ENCODE assay signal across 16 cellular contexts in genomic region chr5:138515571-138516275, GRCh38. TPM values are rescaled to one million over a fixed set of nuclear protein-coding genes. Genes with fewer than 3 reads are reported as not detected.
DNase-seq lines count a peak whose midpoint lies in the region; ATAC-seq and TF ChIP-seq lines count a peak whose summit lies in the region.
"Had no signal": no experiment of that assay in that cellular context is flagged by ENCODE, and none has a peak within 500 bp of the region (broad histone marks: within the 10 kb centered on the region; RNA-seq: fewer than 3 reads in every experiment).

No MANE protein-coding gene starts in this region.

- H3K27me3 Mint-ChIP-seq in MCF 10A (ENCODE audit: insufficient read depth, unreplicated experiment) = no peaks in the 10 kb centered on the region

- H3K4me3 ChIP-seq in breast epithelium = no peak overlapping the region
- no peak overlapping the region for H3K4me3 ChIP-seq in HCT116 (replicated peaks in 1 of 2; ENCODE audit: low read depth in 1 of 2, low read length in 2 of 2)
- no peak overlapping the region for H3K4me3 ChIP-seq in lower lobe of right lung
- H3K4me3 ChIP-seq in upper lobe of right lung = no peak overlapping the region

- peak overlapping the region; percentile 59 for H3K27ac Mint-ChIP-seq in MCF 10A (ENCODE audit: low read depth, unreplicated experiment)
- H3K27ac Mint-ChIP-seq: H9 had no signal

- no peaks in the 10 kb centered on the region for H3K9me2 ChIP-seq in HCT116 (ENCODE audit: insufficient read depth)

- no peaks in the 10 kb centered on the region for H3K27me3 ChIP-seq in breast epithelium
- H3K27me3 ChIP-seq in HCT116 (ENCODE audit: insufficient read depth, low read length) = no peaks in the 10 kb centered on the region
- H3K27me3 ChIP-seq in lower lobe of right lung (ENCODE audit: low read depth) = no peaks in the 10 kb centered on the region
- H3K27me3 ChIP-seq in upper lobe of right lung = no peaks in the 10 kb centered on the region
- H3K27me3 ChIP-seq: BE2C had no signal

- peaks cover 98% of the 10 kb centered on the region for H3K36me3 Mint-ChIP-seq in MCF 10A (ENCODE audit: insufficient read depth, unreplicated experiment)

- no peak for ATAC-seq in HCT116
- ATAC-seq in lower lobe of right lung = peak; percentile 74 to 89
- ATAC-seq in upper lobe of right lung = peak; percentile 73
- no peak for ATAC-seq in GM21529 (IDR thresholded peaks at IDR 0.05; ENCODE audit: unreplicated experiment)

- H3K4me3 Mint-ChIP-seq in MCF 10A (ENCODE audit: unreplicated experiment) = no peak overlapping the region
- H3K4me3 Mint-ChIP-seq: H9 had no signal

- peaks cover 16% of the 10 kb centered on the region for H3K4me1 Mint-ChIP-seq in MCF 10A (ENCODE audit: insufficient read depth, unreplicated experiment)
- H3K4me1 Mint-ChIP-seq: H9 had no signal

- H3K4me1 ChIP-seq in breast epithelium (no peaks in the 10 kb centered on the region), HCT116 (ENCODE audit: control insufficient read depth in 1 of 2, insufficient read depth in 2 of 2, low read length in 2 of 2) (no peaks in the 10 kb centered on the region), lower lobe of right lung (peaks cover 16% of the 10 kb centered on the region), upper lobe of right lung (no peaks in the 10 kb centered on the region)
- H3K4me1 ChIP-seq: BE2C had no signal

- BruUV-seq in MCF 10A (replicated peaks; lab: Mats Ljungman, UMichigan) (no TSS peak), HCT116 (replicated peaks; lab: Mats Ljungman, UMichigan) (TSS peak; percentile 16)

- H3K79me2 ChIP-seq in HCT116 (ENCODE audit: insufficient read depth, low read length) = peaks cover 93% of the 10 kb centered on the region

- H3K9me3 ChIP-seq in breast epithelium (no peaks in the 10 kb centered on the region), HCT116 (ENCODE audit: control insufficient read depth in 1 of 2, insufficient read depth in 1 of 2, low read depth in 1 of 2, low read length in 2 of 2) (no peaks in the 10 kb centered on the region), lower lobe of right lung (no peaks in the 10 kb centered on the region), upper lobe of right lung (no peaks in the 10 kb centered on the region)
- H3K9me3 ChIP-seq: BE2C had no signal

- no peak for DNase-seq in MCF 10A (ENCODE audit: unreplicated experiment)
- no peak for DNase-seq in breast epithelium (ENCODE audit: low spot score in 2 of 2)
- no peak for DNase-seq in HCT116 (ENCODE audit: low read depth, low spot score)
- no peak for DNase-seq in lower lobe of right lung
- DNase-seq in upper lobe of right lung = no peak
- DNase-seq in activated naive CD4-positive, alpha-beta T cell (lab: John Stamatoyannopoulos, UW) = no peak
- DNase-seq: BE2C, H9, MM.1S, NCI-H1048, NCI-H1417 treated with DMSO at 0.1 percent for 48 hours, NCI-H187, NCI-H2107, NCI-H69, SHP77 treated with DMSO at 0.1 percent for 48 hours had no signal

- CTCF ChIA-PET in MCF 10A (lab: Yijun Ruan, JAX) (interaction anchor here (0.6 to 8.1 kb wide), 4 partner anchors 11 to 161 kb away, joined by 3 to 55 read pairs (median 14); no protein-coding TSS in a partner anchor), HCT116 (lab: Charles Lee) (no interaction called here)

- intact Hi-C loops in MCF 10A (cut with micrococcal nuclease) = no loop called here
- intact Hi-C loops in breast epithelium (cut with DNase I; ENCODE audit: low total_unique reads) = loop anchor here (10.0 kb wide), 1 partner anchor 1789 kb away; the partner anchor contains the start of gene PFDN1
- intact Hi-C loops in HCT116 (cut with micrococcal nuclease) = no loop called here
- intact Hi-C loops in lower lobe of right lung (cut with DNase I) = no loop called here
- intact Hi-C loops in upper lobe of right lung (cut with DNase I) = no loop called here

- H3K9ac ChIP-seq in HCT116 (ENCODE audit: low read length) = no peak overlapping the region

- no peak for TF ChIP-seq RAD21 in HCT116 (IDR thresholded peaks at IDR 0.05; ENCODE audit: low read depth)

- TF ChIP-seq POLR2A in breast epithelium (IDR thresholded peaks at IDR 0.05) = no peak
- no peak for TF ChIP-seq POLR2A in HCT116 (IDR thresholded peaks at IDR 0.05; ENCODE audit: borderline replicate concordance, extremely low read depth, insufficient read depth, insufficient read length)

- no peaks in the 10 kb centered on the region for H3K9me3 Mint-ChIP-seq in MCF 10A (ENCODE audit: unreplicated experiment)
- H3K9me3 Mint-ChIP-seq: H9 had no signal

- POLR2A ChIA-PET in MCF 10A (lab: Yijun Ruan, JAX) = interaction anchor here (0.6 to 4.7 kb wide), 7 partner anchors 9 to 51 kb away, joined by 3 to 29 read pairs (median 5); partner anchors contain the start of genes EGR1 and ETF1
- POLR2A ChIA-PET in HCT116 (lab: Charles Lee) = no interaction called here

- peaks cover 30% of the 10 kb centered on the region for H4K20me1 ChIP-seq in HCT116 (ENCODE audit: insufficient read depth)

- no peak overlapping the region for H2AFZ ChIP-seq in HCT116 (ENCODE audit: low read depth, low read length, poor library complexity, severe bottlenecking)

- peaks cover 4% of the 10 kb centered on the region for H3K36me3 ChIP-seq in breast epithelium
- H3K36me3 ChIP-seq in HCT116 (ENCODE audit: control insufficient read depth in 1 of 2, insufficient read depth in 2 of 2, low read length in 2 of 2) = peaks cover 50 to 73% of the 10 kb centered on the region in 2 experiments
- H3K36me3 ChIP-seq in lower lobe of right lung = peaks cover 78% of the 10 kb centered on the region
- H3K36me3 ChIP-seq in upper lobe of right lung = peaks cover 79% of the 10 kb centered on the region

- H3K27ac ChIP-seq in breast epithelium = no peak overlapping the region
- H3K27ac ChIP-seq in HCT116 (ENCODE audit: low read depth, low read length) = no peak overlapping the region
- no peak overlapping the region for H3K27ac ChIP-seq in lower lobe of right lung
- no peak overlapping the region for H3K27ac ChIP-seq in upper lobe of right lung

- RAD21 ChIA-PET in HCT116 (lab: Charles Lee; ENCODE audit: low non-redundant PET in 1 of 2, low total read pairs in 2 of 2, uncharacterized antibody in 2 of 2, unreplicated experiment in 2 of 2) = no interaction called here

- no peak for TF ChIP-seq CTCF in MCF 10A (IDR thresholded peaks at IDR 0.05; ENCODE audit: unreplicated experiment)
- TF ChIP-seq CTCF in breast epithelium (IDR thresholded peaks at IDR 0.05) = no peak
- TF ChIP-seq CTCF in HCT116 (IDR thresholded peaks at IDR 0.05 in 2 of 3, conservative IDR thresholded peaks at IDR 0.05 in 1 of 3; ENCODE audit: borderline replicate concordance in 1 of 3, insufficient read depth in 1 of 3, low read depth in 2 of 3, low read length in 2 of 3) = no peak
- no peak for TF ChIP-seq CTCF in lower lobe of right lung (IDR thresholded peaks at IDR 0.05)
- TF ChIP-seq CTCF in upper lobe of right lung (IDR thresholded peaks at IDR 0.05) = no peak

- H3K4me2 ChIP-seq in HCT116 (ENCODE audit: low read length) = no peak overlapping the region

TF ChIP-seq in HCT116, 20 proteins besides CTCF, POLR2A, EP300 and RAD21 (continues in another document):
- no peak for TF ChIP-seq ELF1 (IDR thresholded peaks at IDR 0.05; ENCODE audit: borderline replicate concordance, low read depth)
- TF ChIP-seq POLR2AphosphoS5 (IDR thresholded peaks at IDR 0.05; ENCODE audit: low read depth, low read length) = no peak
- TF ChIP-seq, protein P1, sequence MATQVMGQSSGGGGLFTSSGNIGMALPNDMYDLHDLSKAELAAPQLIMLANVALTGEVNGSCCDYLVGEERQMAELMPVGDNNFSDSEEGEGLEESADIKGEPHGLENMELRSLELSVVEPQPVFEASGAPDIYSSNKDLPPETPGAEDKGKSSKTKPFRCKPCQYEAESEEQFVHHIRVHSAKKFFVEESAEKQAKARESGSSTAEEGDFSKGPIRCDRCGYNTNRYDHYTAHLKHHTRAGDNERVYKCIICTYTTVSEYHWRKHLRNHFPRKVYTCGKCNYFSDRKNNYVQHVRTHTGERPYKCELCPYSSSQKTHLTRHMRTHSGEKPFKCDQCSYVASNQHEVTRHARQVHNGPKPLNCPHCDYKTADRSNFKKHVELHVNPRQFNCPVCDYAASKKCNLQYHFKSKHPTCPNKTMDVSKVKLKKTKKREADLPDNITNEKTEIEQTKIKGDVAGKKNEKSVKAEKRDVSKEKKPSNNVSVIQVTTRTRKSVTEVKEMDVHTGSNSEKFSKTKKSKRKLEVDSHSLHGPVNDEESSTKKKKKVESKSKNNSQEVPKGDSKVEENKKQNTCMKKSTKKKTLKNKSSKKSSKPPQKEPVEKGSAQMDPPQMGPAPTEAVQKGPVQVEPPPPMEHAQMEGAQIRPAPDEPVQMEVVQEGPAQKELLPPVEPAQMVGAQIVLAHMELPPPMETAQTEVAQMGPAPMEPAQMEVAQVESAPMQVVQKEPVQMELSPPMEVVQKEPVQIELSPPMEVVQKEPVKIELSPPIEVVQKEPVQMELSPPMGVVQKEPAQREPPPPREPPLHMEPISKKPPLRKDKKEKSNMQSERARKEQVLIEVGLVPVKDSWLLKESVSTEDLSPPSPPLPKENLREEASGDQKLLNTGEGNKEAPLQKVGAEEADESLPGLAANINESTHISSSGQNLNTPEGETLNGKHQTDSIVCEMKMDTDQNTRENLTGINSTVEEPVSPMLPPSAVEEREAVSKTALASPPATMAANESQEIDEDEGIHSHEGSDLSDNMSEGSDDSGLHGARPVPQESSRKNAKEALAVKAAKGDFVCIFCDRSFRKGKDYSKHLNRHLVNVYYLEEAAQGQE (IDR thresholded peaks at IDR 0.05; ENCODE audit: low read depth) = no peak
- TF ChIP-seq YY1 (IDR thresholded peaks at IDR 0.05; ENCODE audit: extremely low read depth, insufficient replicate concordance, low read depth, low read length) = no peak
- no peak for TF ChIP-seq ZFX (IDR thresholded peaks at IDR 0.05)
- TF ChIP-seq EZH2phosphoT487 (IDR thresholded peaks at IDR 0.05; ENCODE audit: borderline replicate concordance) = no peak
- no peak for TF ChIP-seq EZH2 (IDR thresholded peaks at IDR 0.05)
- no peak for TF ChIP-seq SIN3A (IDR thresholded peaks at IDR 0.05; ENCODE audit: low read depth)
- TF ChIP-seq CEBPB (IDR thresholded peaks at IDR 0.05; ENCODE audit: low read depth) = no peak
- TF ChIP-seq SP1 (IDR thresholded peaks at IDR 0.05; ENCODE audit: low read depth) = no peak
- TF ChIP-seq EGR1 (IDR thresholded peaks at IDR 0.05; ENCODE audit: low read depth) = no peak

RNA-seq across cellular contexts. Expression of gene ETF1, which starts 27.3 kb away (rescaled TPM):
- total RNA-seq in MCF 10A (2022) (307 and 349 TPM in 2 replicates), breast epithelium (100 to 1,000 TPM in 2 of 3 donors, 10 to 100 TPM in 1; 95.4 to 112 (median 104) TPM), HCT116 (2021; ENCODE audit: unreplicated experiment) (178 TPM), lower lobe of right lung (90.7 TPM), upper lobe of right lung (114 TPM)
- polyA plus RNA-seq in HCT116 (2012) = 64.7 and 84.1 TPM in 2 replicates

RNA-seq across cellular contexts. Expression of gene EGR1, which starts 50.4 kb away (rescaled TPM):
- total RNA-seq in MCF 10A (2022) (92.3 and 189 TPM in 2 replicates), breast epithelium (10 to 100 TPM; 11.8 to 61.0 (median 18.4) TPM), HCT116 (2021; ENCODE audit: unreplicated experiment) (173 TPM), lower lobe of right lung (78.2 TPM), upper lobe of right lung (85.6 TPM)
- polyA plus RNA-seq in HCT116 (2012) = 403 and 469 TPM in 2 replicates

RNA-seq across cellular contexts. Expression of gene HSPA9, which starts 59.5 kb away (rescaled TPM):
- total RNA-seq in MCF 10A (2022) (1,057 and 1,102 TPM in 2 replicates), breast epithelium (100 to 1,000 TPM; 236 to 288 (median 266) TPM), HCT116 (2021; ENCODE audit: unreplicated experiment) (486 TPM), lower lobe of right lung (148 TPM), upper lobe of right lung (164 TPM)
- 370 and 385 TPM in 2 replicates for polyA plus RNA-seq in HCT116 (2012)

Comparison
In these comparisons a context has a peak if more than half of its experiments do, and no peak if none do; other contexts are left out.
1. ATAC-seq: peak in lower lobe of right lung (2 of 2) and upper lobe of right lung (single experiment); none in HCT116 (single experiment) and GM21529 (single experiment).